ENCODE assay signal across 8 cellular contexts in genomic region chr14:103057372-103058208, GRCh38. TPM values are rescaled to one million over a fixed set of nuclear protein-coding genes. Genes with fewer than 3 reads are reported as not detected.
DNase-seq lines count a peak whose midpoint lies in the region; ATAC-seq and TF ChIP-seq lines count a peak whose summit lies in the region.

Gene CDC42BPB, minus strand, starts transcription at chr14:103057549. Its CDS starts 376 bp downstream, at chr14:103057173.

- peak within 1 kb of the TSS; percentile 84 for H3K4me3 Mint-ChIP-seq in WTC11
- peak within 1 kb of the TSS; percentile 60 for H3K4me3 Mint-ChIP-seq in central memory CD8-positive, alpha-beta T cell

- POLR2A ChIA-PET in WTC11 (lab: Charles Lee), result no interaction called here

- DNase-seq in NCI-H2081 treated with DMSO at 0.1 percent for 48 hours (lab: John Stamatoyannopoulos, UW) (peak; percentile 10), WTC11 (ENCODE audit: low spot score) (peak; percentile 85), inferior parietal cortex (ENCODE audit: extremely low spot score) (peak; percentile 86), KG1 (lab: John Stamatoyannopoulos, UW) (no peak)
- peak in 1 of 2 donors; percentile 22 for DNase-seq in central memory CD8-positive, alpha-beta T cell (ENCODE audit: low spot score in 2 of 2)

- TF ChIP-seq CTCF in WTC11 (IDR thresholded peaks at IDR 0.05), result no peak

- H3K36me3 Mint-ChIP-seq in WTC11, result no peaks in the 10 kb centered on the region
- peaks cover 1% of the 10 kb centered on the region for H3K36me3 Mint-ChIP-seq in central memory CD8-positive, alpha-beta T cell (ENCODE audit: insufficient read depth)

- H3K27ac Mint-ChIP-seq in WTC11, result no peak within 1 kb of the TSS
- H3K27ac Mint-ChIP-seq in central memory CD8-positive, alpha-beta T cell (ENCODE audit: low read depth), result no peak within 1 kb of the TSS

- CTCF ChIA-PET in WTC11 (lab: Charles Lee), result interaction anchor here (1.0 to 3.3 kb wide), 3 partner anchors 21 to 48 kb away, joined by 3 to 17 read pairs (median 4); no protein-coding TSS in a partner anchor

- peaks cover 27% of the 10 kb centered on the region for H3K4me1 Mint-ChIP-seq in WTC11
- peaks cover 7% of the 10 kb centered on the region for H3K4me1 Mint-ChIP-seq in central memory CD8-positive, alpha-beta T cell

- ATAC-seq in HG02885 (IDR thresholded peaks at IDR 0.05; ENCODE audit: poor library complexity, unreplicated experiment) (peak; percentile 86), WTC11 (peak; percentile 96)
- ATAC-seq in central memory CD8-positive, alpha-beta T cell (replicated peaks; ENCODE audit: extremely low read depth, poor library complexity, severe bottlenecking), result peak; percentile 79

- peak within 1 kb of the TSS; percentile 73 to 97 (median 91) for H3K27ac ChIP-seq in skin epidermis

- peak within 1 kb of the TSS; percentile 72 to 93 (median 91) for H3K4me3 ChIP-seq in skin epidermis

- H3K27me3 Mint-ChIP-seq in WTC11 (ENCODE audit: low read depth), result no peaks in the 10 kb centered on the region; the same call in 1 of the 2 replicates
- H3K27me3 Mint-ChIP-seq in central memory CD8-positive, alpha-beta T cell, result peaks cover 53% of the 10 kb centered on the region

- H3K9me3 Mint-ChIP-seq in WTC11, result no peaks in the 10 kb centered on the region
- no peaks in the 10 kb centered on the region for H3K9me3 Mint-ChIP-seq in central memory CD8-positive, alpha-beta T cell

- peak; percentile 33 for TF ChIP-seq POLR2A in GM15510 (IDR thresholded peaks at IDR 0.05; ENCODE audit: borderline replicate concordance, extremely low read depth, insufficient read length)

TF ChIP-seq in WTC11, 78 proteins besides CTCF, POLR2A, EP300 and RAD21 (continues in another document):
- 0 out of 2 replicates have a peak, but pooled peaks have one; percentile 31 for TF ChIP-seq ETV6 (CRISPR knock-in tag; IDR thresholded peaks at IDR 0.05)
- no peak for TF ChIP-seq ZNF138 (CRISPR knock-in tag; conservative IDR thresholded peaks at IDR 0.05)
- no peak for TF ChIP-seq ESRRA (CRISPR knock-in tag; IDR thresholded peaks at IDR 0.05; ENCODE audit: borderline replicate concordance)
- TF ChIP-seq, protein P1, sequence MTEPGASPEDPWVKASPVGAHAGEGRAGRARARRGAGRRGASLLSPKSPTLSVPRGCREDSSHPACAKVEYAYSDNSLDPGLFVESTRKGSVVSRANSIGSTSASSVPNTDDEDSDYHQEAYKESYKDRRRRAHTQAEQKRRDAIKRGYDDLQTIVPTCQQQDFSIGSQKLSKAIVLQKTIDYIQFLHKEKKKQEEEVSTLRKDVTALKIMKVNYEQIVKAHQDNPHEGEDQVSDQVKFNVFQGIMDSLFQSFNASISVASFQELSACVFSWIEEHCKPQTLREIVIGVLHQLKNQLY (CRISPR knock-in tag; IDR thresholded peaks at IDR 0.05), result peak; percentile 78; the same call in 1 of the 2 replicates
- TF ChIP-seq NFYB (CRISPR knock-in tag; conservative IDR thresholded peaks at IDR 0.05; ENCODE audit: low read depth), result peak; percentile 31; the same call in 1 of the 2 replicates
- TF ChIP-seq FOXJ3 (CRISPR knock-in tag; IDR thresholded peaks at IDR 0.05; ENCODE audit: borderline replicate concordance), result no peak
- TF ChIP-seq, protein P2, sequence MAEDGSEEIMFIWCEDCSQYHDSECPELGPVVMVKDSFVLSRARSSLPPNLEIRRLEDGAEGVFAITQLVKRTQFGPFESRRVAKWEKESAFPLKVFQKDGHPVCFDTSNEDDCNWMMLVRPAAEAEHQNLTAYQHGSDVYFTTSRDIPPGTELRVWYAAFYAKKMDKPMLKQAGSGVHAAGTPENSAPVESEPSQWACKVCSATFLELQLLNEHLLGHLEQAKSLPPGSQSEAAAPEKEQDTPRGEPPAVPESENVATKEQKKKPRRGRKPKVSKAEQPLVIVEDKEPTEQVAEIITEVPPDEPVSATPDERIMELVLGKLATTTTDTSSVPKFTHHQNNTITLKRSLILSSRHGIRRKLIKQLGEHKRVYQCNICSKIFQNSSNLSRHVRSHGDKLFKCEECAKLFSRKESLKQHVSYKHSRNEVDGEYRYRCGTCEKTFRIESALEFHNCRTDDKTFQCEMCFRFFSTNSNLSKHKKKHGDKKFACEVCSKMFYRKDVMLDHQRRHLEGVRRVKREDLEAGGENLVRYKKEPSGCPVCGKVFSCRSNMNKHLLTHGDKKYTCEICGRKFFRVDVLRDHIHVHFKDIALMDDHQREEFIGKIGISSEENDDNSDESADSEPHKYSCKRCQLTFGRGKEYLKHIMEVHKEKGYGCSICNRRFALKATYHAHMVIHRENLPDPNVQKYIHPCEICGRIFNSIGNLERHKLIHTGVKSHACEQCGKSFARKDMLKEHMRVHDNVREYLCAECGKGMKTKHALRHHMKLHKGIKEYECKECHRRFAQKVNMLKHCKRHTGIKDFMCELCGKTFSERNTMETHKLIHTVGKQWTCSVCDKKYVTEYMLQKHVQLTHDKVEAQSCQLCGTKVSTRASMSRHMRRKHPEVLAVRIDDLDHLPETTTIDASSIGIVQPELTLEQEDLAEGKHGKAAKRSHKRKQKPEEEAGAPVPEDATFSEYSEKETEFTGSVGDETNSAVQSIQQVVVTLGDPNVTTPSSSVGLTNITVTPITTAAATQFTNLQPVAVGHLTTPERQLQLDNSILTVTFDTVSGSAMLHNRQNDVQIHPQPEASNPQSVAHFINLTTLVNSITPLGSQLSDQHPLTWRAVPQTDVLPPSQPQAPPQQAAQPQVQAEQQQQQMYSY (CRISPR knock-in tag; IDR thresholded peaks at IDR 0.05), result no peak
- TF ChIP-seq, protein P3, sequence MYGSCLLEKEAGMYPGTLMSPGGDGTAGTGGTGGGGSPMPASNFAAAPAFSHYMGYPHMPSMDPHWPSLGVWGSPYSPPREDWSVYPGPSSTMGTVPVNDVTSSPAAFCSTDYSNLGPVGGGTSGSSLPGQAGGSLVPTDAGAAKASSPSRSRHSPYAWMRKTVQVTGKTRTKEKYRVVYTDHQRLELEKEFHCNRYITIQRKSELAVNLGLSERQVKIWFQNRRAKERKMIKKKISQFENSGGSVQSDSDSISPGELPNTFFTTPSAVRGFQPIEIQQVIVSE (CRISPR knock-in tag; IDR thresholded peaks at IDR 0.05; ENCODE audit: borderline replicate concordance), result no peak
- TF ChIP-seq MAX (CRISPR knock-in tag; IDR thresholded peaks at IDR 0.05), result peak; percentile 79
- 0 out of 2 replicates have a peak, but pooled peaks have one; percentile 30 for TF ChIP-seq FOXK1 (CRISPR knock-in tag; IDR thresholded peaks at IDR 0.05)
- TF ChIP-seq SP1 (CRISPR knock-in tag; conservative IDR thresholded peaks at IDR 0.05), result peak; percentile 80
- TF ChIP-seq ZNF219 (CRISPR knock-in tag; IDR thresholded peaks at IDR 0.05; ENCODE audit: borderline replicate concordance), result no peak
- 0 out of 2 replicates have a peak, but pooled peaks have one; percentile 57 for TF ChIP-seq HMGXB4 (CRISPR knock-in tag; IDR thresholded peaks at IDR 0.05)
- TF ChIP-seq JAZF1 (CRISPR knock-in tag; IDR thresholded peaks at IDR 0.05), result no peak
- no peak for TF ChIP-seq PREB (CRISPR knock-in tag; IDR thresholded peaks at IDR 0.05; ENCODE audit: borderline replicate concordance)
- TF ChIP-seq, protein P4, sequence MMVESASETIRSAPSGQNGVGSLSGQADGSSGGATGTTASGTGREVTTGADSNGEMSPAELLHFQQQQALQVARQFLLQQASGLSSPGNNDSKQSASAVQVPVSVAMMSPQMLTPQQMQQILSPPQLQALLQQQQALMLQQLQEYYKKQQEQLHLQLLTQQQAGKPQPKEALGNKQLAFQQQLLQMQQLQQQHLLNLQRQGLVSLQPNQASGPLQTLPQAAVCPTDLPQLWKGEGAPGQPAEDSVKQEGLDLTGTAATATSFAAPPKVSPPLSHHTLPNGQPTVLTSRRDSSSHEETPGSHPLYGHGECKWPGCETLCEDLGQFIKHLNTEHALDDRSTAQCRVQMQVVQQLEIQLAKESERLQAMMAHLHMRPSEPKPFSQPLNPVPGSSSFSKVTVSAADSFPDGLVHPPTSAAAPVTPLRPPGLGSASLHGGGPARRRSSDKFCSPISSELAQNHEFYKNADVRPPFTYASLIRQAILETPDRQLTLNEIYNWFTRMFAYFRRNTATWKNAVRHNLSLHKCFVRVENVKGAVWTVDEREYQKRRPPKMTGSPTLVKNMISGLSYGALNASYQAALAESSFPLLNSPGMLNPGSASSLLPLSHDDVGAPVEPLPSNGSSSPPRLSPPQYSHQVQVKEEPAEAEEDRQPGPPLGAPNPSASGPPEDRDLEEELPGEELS (CRISPR knock-in tag; IDR thresholded peaks at IDR 0.05), result 0 out of 2 replicates have a peak, but pooled peaks have one; percentile 13

RNA-seq across cellular contexts. Expression of gene CDC42BPB, which starts in this region (rescaled TPM):
- total RNA-seq in WTC11 (2021), result 87.1 to 96.9 TPM (median 87.3 TPM) in 3 replicates
